Comparison of ENCODE assay signal across 14 cellular contexts in genomic region chr20:7031222-7031621, GRCh38.
DNase-seq lines count a peak whose midpoint lies in the region; ATAC-seq, FAIRE-seq and TF ChIP-seq lines count a peak whose summit lies in the region.
"Had no signal": no experiment of that assay in that cellular context is flagged by ENCODE, and none has a peak within 500 bp of the region (broad histone marks: within the 10 kb centered on the region; RNA-seq: fewer than 3 reads in every experiment).

No MANE protein-coding gene starts in this region.

- H3K27me3 ChIP-seq in DND-41 (ENCODE audit: insufficient read depth, low read length, poor library complexity), result no peaks in the 10 kb centered on the region
- no peaks in the 10 kb centered on the region for H3K27me3 ChIP-seq in GM12878 (replicated peaks in 1 of 2; ENCODE audit: control insufficient read depth in 2 of 2, insufficient read depth in 2 of 2, low read length in 1 of 2)
- no peaks in the 10 kb centered on the region for H3K27me3 ChIP-seq in keratinocyte (ENCODE audit: control insufficient read depth, extremely low read depth, insufficient read depth, low read length)

- CTCF ChIA-PET in GM12878 (lab: Yijun Ruan, JAX), result interaction anchor here (0.6 to 3.1 kb wide), 12 partner anchors 9 to 258 kb away, joined by 3 to 16 read pairs (median 4); no protein-coding TSS in a partner anchor

- no peaks in the 10 kb centered on the region for H3K36me3 ChIP-seq in DND-41 (ENCODE audit: insufficient read depth, low read length)
- H3K36me3 ChIP-seq in GM12878 (ENCODE audit: control insufficient read depth in 2 of 2, insufficient read depth in 2 of 2, low read length in 1 of 2), result no peaks in the 10 kb centered on the region
- H3K36me3 ChIP-seq in keratinocyte (ENCODE audit: control insufficient read depth in 2 of 2, extremely low read depth in 1 of 2, insufficient read depth in 2 of 2, low read length in 2 of 2), result no peaks in the 10 kb centered on the region

- H3K9ac ChIP-seq in DND-41 (ENCODE audit: low read depth, low read length) (no peak overlapping the region), GM12878 (ENCODE audit: control insufficient read depth, insufficient read depth, low read length) (no peak overlapping the region), keratinocyte (ENCODE audit: control insufficient read depth, extremely low read depth, insufficient read depth, low read length) (no peak overlapping the region)

- DNase-seq in DND-41 (no peak), HFF-Myc (ENCODE audit: extremely low read depth, low read depth) (no peak), GM12878 (ENCODE audit: low read depth, low spot score) (no peak), keratinocyte (ENCODE audit: low read depth, low spot score) (no peak), anterior cingulate cortex (lab: John Stamatoyannopoulos, UW) (no peak)
- DNase-seq in activated effector memory CD4-positive, alpha-beta T cell treated with Interleukin-2 at 50 U/mL for 16 hours, result no peak
- DNase-seq: NCI-H2081 treated with DMSO at 0.1 percent for 48 hours had no signal

- dilution Hi-C loops in keratinocyte (cut with MboI; ENCODE audit: extremely low pct_ligation_motif_present, low sequenced_read_pairs), result no loop called here

- no peak for TF ChIP-seq POLR2A in GM12878 (IDR thresholded peaks at IDR 0.05; ENCODE audit: low read depth, low read length)

- RAD21 ChIA-PET in GM12878 (lab: Charles Lee; ENCODE audit: unreplicated experiment), result interaction anchor here (0.7 to 2.3 kb wide), 8 partner anchors 9 to 202 kb away, joined by 3 to 6 read pairs (median 4); no protein-coding TSS in a partner anchor

- no peak overlapping the region for H3K27ac ChIP-seq in DND-41 (ENCODE audit: low read length)
- H3K27ac ChIP-seq in GM12878 (ENCODE audit: control insufficient read depth, insufficient read depth), result no peak overlapping the region
- no peak overlapping the region for H3K27ac ChIP-seq in keratinocyte (ENCODE audit: control insufficient read depth, insufficient read depth, low read length)
- H3K27ac ChIP-seq: RWPE1, VCaP had no signal

- BruUV-seq in GM12878 (replicated peaks; lab: Mats Ljungman, UMichigan), result no TSS peak

- FAIRE-seq in GM12878 (lab: Jason Lieb, UNC) (no peak), keratinocyte (lab: Jason Lieb, UNC) (no peak)
- FAIRE-seq: endometrium, GM12892, GM19239 had no signal

- peak; percentile 35 for TF ChIP-seq RAD21 in GM12878 (IDR thresholded peaks at IDR 0.05; ENCODE audit: insufficient read depth, low read depth, low read length)

- H3K4me2 ChIP-seq in DND-41 (ENCODE audit: insufficient read depth, low read length) (no peak overlapping the region), GM12878 (ENCODE audit: control insufficient read depth, insufficient read depth) (no peak overlapping the region), keratinocyte (ENCODE audit: control insufficient read depth, extremely low read depth, insufficient read depth, low read depth, low read length) (no peak overlapping the region)

- H3K4me1 ChIP-seq in DND-41 (ENCODE audit: insufficient read depth, low read length), result no peaks in the 10 kb centered on the region
- no peaks in the 10 kb centered on the region for H3K4me1 ChIP-seq in GM12878 (ENCODE audit: control insufficient read depth, insufficient read depth, low read length)
- H3K4me1 ChIP-seq in keratinocyte (ENCODE audit: control insufficient read depth, extremely low read depth, insufficient read depth, low read length), result no peaks in the 10 kb centered on the region

- TF ChIP-seq EP300 in GM12878 (IDR thresholded peaks at IDR 0.05; ENCODE audit: borderline replicate concordance in 1 of 2, control insufficient read depth in 1 of 2, low read depth in 2 of 2, low read length in 2 of 2), result no peak

- no peak overlapping the region for H3K4me3 ChIP-seq in DND-41 (ENCODE audit: low read depth in 1 of 2, low read length in 2 of 2)
- no peak overlapping the region for H3K4me3 ChIP-seq in HFF-Myc (replicated peaks; ENCODE audit: low read depth, low read length)
- no peak overlapping the region for H3K4me3 ChIP-seq in GM12878
- H3K4me3 ChIP-seq in keratinocyte (ENCODE audit: control insufficient read depth in 2 of 3, extremely low read depth in 1 of 3, insufficient read depth in 2 of 3, low read depth in 1 of 3, low read length in 3 of 3), result no peak overlapping the region

- H3K9me3 ChIP-seq in DND-41 (ENCODE audit: insufficient read depth, low read length, severe bottlenecking), result no peaks in the 10 kb centered on the region
- no peaks in the 10 kb centered on the region for H3K9me3 ChIP-seq in GM12878 (replicated peaks; ENCODE audit: control insufficient read depth, insufficient read depth, low read length)
- H3K9me3 ChIP-seq in keratinocyte (ENCODE audit: control insufficient read depth, low read depth, low read length), result no peaks in the 10 kb centered on the region

- H4K20me1 ChIP-seq in DND-41 (ENCODE audit: insufficient read depth, low read length) (no peaks in the 10 kb centered on the region), GM12878 (ENCODE audit: control insufficient read depth, insufficient read depth) (no peaks in the 10 kb centered on the region), keratinocyte (ENCODE audit: control insufficient read depth, extremely low read depth, insufficient read depth, low read length) (no peaks in the 10 kb centered on the region)

- peak; percentile 33 for TF ChIP-seq CTCF in DND-41 (IDR thresholded peaks at IDR 0.05; ENCODE audit: borderline replicate concordance, extremely low read depth, low read length, poor library complexity, severe bottlenecking)
- TF ChIP-seq CTCF in HFF-Myc (IDR thresholded peaks at IDR 0.05; ENCODE audit: low read depth, low read length, missing control alignments), result peak; percentile 16
- peak; percentile 23 to 33 (median 24); a peak in 2 of 6 replicates for TF ChIP-seq CTCF in GM12878 (IDR thresholded peaks at IDR 0.05 in 2 of 3, conservative IDR thresholded peaks at IDR 0.05 in 1 of 3; ENCODE audit: control insufficient read depth in 2 of 3, extremely low read depth in 1 of 3, insufficient read depth in 1 of 3, low read depth in 3 of 3, low read length in 3 of 3)
- peak in 2 of 3 experiments; percentile 35 to 41 for TF ChIP-seq CTCF in keratinocyte (optimal IDR thresholded peaks at IDR 0.05 in 1 of 3, IDR thresholded peaks at IDR 0.05 in 1 of 3, conservative IDR thresholded peaks at IDR 0.05 in 1 of 3; ENCODE audit: extremely low read depth in 1 of 3, insufficient read depth in 2 of 3, low read length in 3 of 3)

- WGBS in GM12878 (ENCODE audit: insufficient coverage, insufficient replicate concordance, low lambda C conversion rate, missing lambda C conversion rate), result 0% methylated on average over 1 of the region's 1 CpG

- H2AFZ ChIP-seq in DND-41 (ENCODE audit: low read depth, low read length) (no peak overlapping the region), GM12878 (ENCODE audit: control insufficient read depth, low read depth, low read length) (no peak overlapping the region), keratinocyte (ENCODE audit: control insufficient read depth, low read length) (no peak overlapping the region)

- SMC1A ChIA-PET in GM12878 (lab: Charles Lee; ENCODE audit: uncharacterized antibody, unreplicated experiment), result interaction anchor here (0.9 to 4.2 kb wide), 18 partner anchors 9 to 255 kb away, joined by 3 to 15 read pairs (median 4); no protein-coding TSS in a partner anchor

- ATAC-seq in DND-41 (ENCODE audit: insufficient read depth, low read depth) (no peak), GM12878 (peak; percentile 62), HG02938 (IDR thresholded peaks at IDR 0.05; ENCODE audit: unreplicated experiment) (no peak), HG03108 (IDR thresholded peaks at IDR 0.05; ENCODE audit: unreplicated experiment) (no peak)

- intact Hi-C loops in GM12878 (cut with micrococcal nuclease; ENCODE audit: unreplicated experiment), result no loop called here

- H3K9me1 ChIP-seq in keratinocyte (ENCODE audit: control insufficient read depth, extremely low read depth, insufficient read depth, low read length), result no peaks in the 10 kb centered on the region

- no peaks in the 10 kb centered on the region for H3K79me2 ChIP-seq in DND-41 (ENCODE audit: insufficient read depth, low read length)
- no peaks in the 10 kb centered on the region for H3K79me2 ChIP-seq in GM12878 (ENCODE audit: control insufficient read depth, insufficient read depth, low read length)
- H3K79me2 ChIP-seq in keratinocyte (ENCODE audit: control insufficient read depth, insufficient read depth, low read length), result no peaks in the 10 kb centered on the region

- POLR2A ChIA-PET in GM12878 (lab: Charles Lee), result interaction anchor here (1.1 to 1.2 kb wide), 2 partner anchors 19 to 33 kb away, joined by 3 read pairs; no protein-coding TSS in a partner anchor

- in situ Hi-C loops in GM12878 (cut with MboI), result no loop called here

TF ChIP-seq in GM12878, 131 proteins besides CTCF, POLR2A, EP300 and RAD21:
- TF ChIP-seq NFXL1 (IDR thresholded peaks at IDR 0.05; ENCODE audit: borderline replicate concordance), result no peak
- TF ChIP-seq NR2F1 (conservative IDR thresholded peaks at IDR 0.05), result peak; percentile 69
